In genomic region chr18:12990977-12991838, GRCh38 we compare ENCODE assay signal across 8 cellular contexts. TPM values are rescaled to one million over a fixed set of nuclear protein-coding genes. Genes with fewer than 3 reads are reported as not detected.
DNase-seq lines count a peak whose midpoint lies in the region; TF ChIP-seq lines count a peak whose summit lies in the region.

CEP192 (plus strand) TSS chr18:12991362; CDS start chr18:12999425, 8,063 bp downstream.

- CTCF ChIA-PET in activated CD8-positive, alpha-beta memory T cell treated with anti-CD3 and anti-CD28 coated beads for 36 hours (lab: Charles Lee), result interaction anchor here (0.6 to 0.8 kb wide), 3 partner anchors 22 to 320 kb away, joined by 3 to 4 read pairs (median 3); no protein-coding TSS in a partner anchor

- TF ChIP-seq CTCF in GM20000 (IDR thresholded peaks at IDR 0.05; ENCODE audit: extremely low read depth, missing control alignments), result no peak

- DNase-seq in COLO668 (lab: John Stamatoyannopoulos, UW; ENCODE audit: unreplicated experiment) (peak; percentile 99), GM20000 (ENCODE audit: low spot score) (peak; percentile 96), HT-29 (ENCODE audit: low spot score) (peak; percentile 99), NOMO-1 (lab: John Stamatoyannopoulos, UW; ENCODE audit: unreplicated experiment in 2 of 2) (peak; percentile 96 to 98), medulla oblongata (ENCODE audit: extremely low spot score) (peak; percentile 99)
- peak; percentile 94 to 97 (median 97) for DNase-seq in effector memory CD4-positive, alpha-beta T cell
- DNase-seq in stimulated activated CD8-positive, alpha-beta memory T cell treated with anti-CD3 and anti-CD28 coated beads, Interleukin-12 subunit alpha, Interleukin-12 subunit beta, amount 100 ng/mL, for 1 hour (ENCODE audit: low read depth), result peak; percentile 94

- H3K9me3 ChIP-seq in effector memory CD4-positive, alpha-beta T cell (ENCODE audit: control insufficient read depth, low read length), result no peaks in the 10 kb centered on the region

- POLR2A ChIA-PET in activated CD8-positive, alpha-beta memory T cell treated with anti-CD3 and anti-CD28 coated beads for 36 hours (lab: Charles Lee), result interaction anchor here (0.5 to 2.1 kb wide), 10 partner anchors 8 to 614 kb away, joined by 3 to 25 read pairs (median 5); partner anchors contain the start of genes AFG3L2, CEP76, PSMG2 and PTPN2

- H3K36me3 ChIP-seq in effector memory CD4-positive, alpha-beta T cell (ENCODE audit: control insufficient read depth, insufficient read depth, low read length), result no peaks in the 10 kb centered on the region

- H3K27me3 ChIP-seq in effector memory CD4-positive, alpha-beta T cell (replicated peaks; ENCODE audit: control insufficient read depth, insufficient read depth, low read length, poor library complexity, severe bottlenecking), result no peaks in the 10 kb centered on the region

- peak within 1 kb of the TSS; percentile 89 for H3K27ac ChIP-seq in effector memory CD4-positive, alpha-beta T cell (ENCODE audit: insufficient read depth, low read length, poor library complexity, severe bottlenecking)

- peaks cover 10% of the 10 kb centered on the region for H3K4me1 ChIP-seq in effector memory CD4-positive, alpha-beta T cell (ENCODE audit: control insufficient read depth, insufficient read depth, low read length, poor library complexity, severe bottlenecking)

- peak within 1 kb of the TSS; percentile 85 for H3K4me3 ChIP-seq in effector memory CD4-positive, alpha-beta T cell (ENCODE audit: insufficient read depth, low read depth, low read length, poor library complexity, severe bottlenecking)

RNA-seq across cellular contexts. Expression of gene CEP192, which starts in this region (rescaled TPM):
- total RNA-seq in HT-29 (2014; rRNA removed; shearing (Covaris generic)), result 21.4 and 22.0 TPM in 2 replicates
- total RNA-seq in activated CD8-positive, alpha-beta memory T cell treated with anti-CD3 and anti-CD28 coated beads for 36 hours, result 10 to 100 TPM; 23.8 TPM

Comparison
In these comparisons a context has a peak if more than half of its experiments do, and no peak if none do; other contexts are left out.
1. Peak in every context shown above with its lines: DNase-seq, H3K4me3 ChIP-seq and H3K27ac ChIP-seq.